ENCODE assay signal across 31 cellular contexts in the genomic region with DNA sequence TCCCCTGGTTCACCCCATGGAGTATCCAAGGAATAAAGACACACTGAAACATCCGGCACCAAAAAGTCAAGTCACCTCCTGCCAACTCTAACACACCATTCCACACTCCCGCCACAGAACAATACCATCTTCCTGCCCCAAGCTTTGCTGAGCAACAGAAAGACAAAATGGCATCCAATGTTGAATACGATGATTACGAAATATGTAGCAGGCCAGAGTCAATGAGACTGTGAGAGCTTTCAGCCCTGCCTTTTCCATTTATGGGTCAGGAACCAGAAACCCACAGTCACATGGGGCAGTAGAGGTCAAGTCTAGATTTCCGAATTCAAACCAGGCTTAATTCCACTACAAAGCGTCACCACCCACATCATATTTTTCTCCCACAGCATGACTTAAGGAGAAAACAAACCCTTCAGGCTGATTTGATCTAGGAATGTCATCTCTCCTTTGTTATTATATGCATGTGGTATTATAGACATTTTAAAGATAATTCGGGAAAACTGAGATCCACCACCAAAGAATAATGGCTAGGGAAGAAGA.
"Had no signal": no experiment of that assay in that cellular context is flagged by ENCODE, and none has a peak within 500 bp of the region (broad histone marks: within the 10 kb centered on the region; RNA-seq: fewer than 3 reads in every experiment).

No MANE protein-coding gene starts in this region.

- H3K4me1 ChIP-seq: SJCRH30 had no signal

- H3K36me3 ChIP-seq: SJCRH30 had no signal

- H3K27ac ChIP-seq: RWPE1, SJCRH30 had no signal

- ATAC-seq: activated CD8-positive, alpha-beta T cell treated with anti-CD3 and anti-CD28 coated beads, Interleukin-2, amount 10 ng/mL, durations not matched to agents 7 days and 5 days; activated naive CD4-positive, alpha-beta T cell treated with anti-CD3 and anti-CD28 coated beads, Interleukin-2, amount 50 U/mL, for 72 hours; activated naive CD8-positive, alpha-beta T cell treated with anti-CD3 and anti-CD28 coated beads, Interleukin-2, amount 50 U/mL, for 24 hours; Panc1; T-helper 17 cell had no signal

- H3K9me3 Mint-ChIP-seq: activated naive CD4-positive, alpha-beta T cell treated with anti-CD3 and anti-CD28 coated beads, Interleukin-2, amount 50 U/mL, for 72 hours; activated naive CD8-positive, alpha-beta T cell treated with anti-CD3 and anti-CD28 coated beads, Interleukin-2, amount 50 U/mL, for 24 hours; activated T-cell treated with anti-CD3 and anti-CD28 coated beads, Interleukin-2, amount 50 U/mL, for 24 hours had no signal

- H3K27me3 Mint-ChIP-seq: activated naive CD8-positive, alpha-beta T cell treated with anti-CD3 and anti-CD28 coated beads, Interleukin-2, amount 50 U/mL, for 24 hours had no signal

- H3K4me3 Mint-ChIP-seq: activated CD8-positive, alpha-beta T cell treated with anti-CD3 and anti-CD28 coated beads, Interleukin-2, amount 10 ng/mL, durations not matched to agents 7 days and 5 days; activated naive CD8-positive, alpha-beta T cell treated with anti-CD3 and anti-CD28 coated beads, Interleukin-2, amount 50 U/mL, for 24 hours; activated T-cell treated with anti-CD3 and anti-CD28 coated beads, Interleukin-2, amount 50 U/mL, for 24 hours; activated T-helper 1 cell treated with anti-CD3 and anti-CD28 coated beads, Interleukin-12 subunit alpha, Interleukin-12 subunit beta, Interleukin-2, Interleukin-4 antibody, amounts not matched to agents 30 ng/mL and 10 ng/mL and 1 ng/mL, durations not matched to agents 14 hours and 24 hours and 36 hours; brain; T-helper 17 cell; WTC11 had no signal

- H3K4me1 Mint-ChIP-seq: activated naive CD8-positive, alpha-beta T cell treated with anti-CD3 and anti-CD28 coated beads, Interleukin-2, amount 50 U/mL, for 24 hours; brain had no signal

- DNase-seq: activated CD4-positive, alpha-beta T cell treated with anti-CD3 and anti-CD28 coated beads for 48 hours; activated CD4-positive, alpha-beta T cell treated with anti-CD3 and anti-CD28 coated beads, Interleukin-2, amount 50 U/mL, for 4 hours; activated CD4-positive, CD25-positive, alpha-beta regulatory T cell treated with anti-CD3 and anti-CD28 coated beads, Interleukin-2, amount 50 U/mL, for 72 hours; activated CD8-positive, alpha-beta memory T cell treated with anti-CD3 and anti-CD28 coated beads, Interleukin-2, amount 50 U/mL, for 48 hours; activated CD8-positive, alpha-beta T cell treated with anti-CD3 and anti-CD28 coated beads, Interleukin-2, amount 10 ng/mL, durations not matched to agents 7 days and 5 days; activated effector memory CD4-positive, alpha-beta T cell treated with Interleukin-2 at 50 U/mL for 16 hours; activated naive CD4-positive, alpha-beta T cell treated with Interleukin-2 at 50 U/mL for 16 hours; activated naive CD8-positive, alpha-beta T cell treated with anti-CD3 and anti-CD28 coated beads, Interleukin-2, amount 50 U/mL, for 24 hours; activated T-cell treated with anti-CD3 and anti-CD28 coated beads, Interleukin-2, amount 50 U/mL, for 24 hours; amygdala; KG1; NCI-H1092; NCI-H1417; NCI-H1930; NCI-H2171; NCI-H226; NCI-H526; NCI-H82; NK-92 treated with Interleukin-12 subunit alpha and Interleukin-12 subunit beta, amount 100 ng/mL, for 24 hours; OCI-M1; Right ventricle myocardium superior; SJCRH30; T-helper 17 cell; T-helper 9 cell had no signal

- H3K36me3 Mint-ChIP-seq: activated naive CD4-positive, alpha-beta T cell treated with anti-CD3 and anti-CD28 coated beads, Interleukin-2, amount 50 U/mL, for 72 hours; brain; WTC11 had no signal

- H3K27me3 ChIP-seq: SJCRH30 had no signal

- H3K4me3 ChIP-seq: SJCRH30 had no signal

- FAIRE-seq: astrocyte had no signal

- H3K27ac Mint-ChIP-seq: activated CD8-positive, alpha-beta T cell treated with anti-CD3 and anti-CD28 coated beads, Interleukin-2, amount 10 ng/mL, durations not matched to agents 7 days and 5 days; activated naive CD4-positive, alpha-beta T cell treated with anti-CD3 and anti-CD28 coated beads, Interleukin-2, amount 50 U/mL, for 72 hours; activated naive CD8-positive, alpha-beta T cell treated with anti-CD3 and anti-CD28 coated beads, Interleukin-2, amount 50 U/mL, for 24 hours; activated T-cell treated with anti-CD3 and anti-CD28 coated beads, Interleukin-2, amount 50 U/mL, for 24 hours; activated T-helper 1 cell treated with anti-CD3 and anti-CD28 coated beads, Interleukin-12 subunit alpha, Interleukin-12 subunit beta, Interleukin-2, Interleukin-4 antibody, amounts not matched to agents 30 ng/mL and 10 ng/mL and 1 ng/mL, durations not matched to agents 14 hours and 24 hours and 36 hours; brain; T-helper 17 cell had no signal
